Comparison of ENCODE assay signal across 22 cellular contexts in the genomic region with DNA sequence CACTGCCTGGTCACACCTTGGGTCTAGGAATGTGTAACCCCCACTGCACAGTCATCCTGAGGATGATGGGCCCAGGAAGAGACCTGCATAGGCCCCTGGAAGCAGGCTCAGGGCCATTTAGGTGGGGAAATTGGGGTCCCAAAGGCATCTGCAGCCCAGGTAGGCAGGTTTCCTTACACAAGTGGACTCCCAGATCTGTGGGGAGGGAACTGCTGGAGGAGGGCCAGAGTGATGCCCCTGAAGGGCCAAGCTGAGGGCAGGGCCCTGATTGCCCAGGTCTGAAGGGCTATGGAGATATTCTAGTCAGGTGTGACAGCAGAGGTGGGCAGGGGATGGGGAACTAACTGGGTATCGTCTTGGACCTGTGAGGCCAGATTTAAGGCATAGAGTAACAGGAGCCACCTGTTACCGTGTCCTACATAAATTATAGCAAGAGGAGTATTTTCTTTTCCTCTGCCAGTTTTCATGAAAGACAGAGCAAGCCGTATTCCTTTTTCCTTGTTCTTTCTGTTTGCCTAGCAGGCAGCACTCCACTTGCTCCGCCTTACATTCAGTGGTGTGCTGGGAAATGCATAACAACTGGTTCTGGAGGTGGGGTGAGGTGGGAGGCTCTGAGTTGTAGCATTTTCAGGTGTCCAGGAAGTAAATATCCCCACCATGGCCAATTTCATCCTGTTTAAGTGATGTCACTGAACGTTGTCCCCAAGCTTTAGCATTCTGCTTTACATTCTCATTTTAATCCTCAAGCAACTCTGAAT. TPM values are rescaled to one million over a fixed set of nuclear protein-coding genes. Genes with fewer than 3 reads are reported as not detected.
DNase-seq lines count a peak whose midpoint lies in the region; ATAC-seq, FAIRE-seq and TF ChIP-seq lines count a peak whose summit lies in the region.
"Had no signal": no experiment of that assay in that cellular context is flagged by ENCODE, and none has a peak within 500 bp of the region (broad histone marks: within the 10 kb centered on the region; RNA-seq: fewer than 3 reads in every experiment).

No MANE protein-coding gene starts in this region.

- H3K4me2 ChIP-seq in H1 (ENCODE audit: insufficient read depth in 1 of 2, low read depth in 2 of 2, low read length in 2 of 2) (peak overlapping the region in 1 of 2 experiments; percentile 20; a peak in 1 of 4 replicates), neuronal stem cell (ENCODE audit: insufficient read depth, low read length, poor library complexity, severe bottlenecking) (no peak overlapping the region)
- H3K4me2 ChIP-seq: PC-9 had no signal

- H2BK120ac ChIP-seq in H1 (replicated peaks; ENCODE audit: low read depth, low read length) (no peak overlapping the region), neuronal stem cell (ENCODE audit: low read depth, low read length) (no peak overlapping the region)

- no peak overlapping the region for H2BK15ac ChIP-seq in H1 (ENCODE audit: low read length)
- H2BK15ac ChIP-seq in neuronal stem cell (ENCODE audit: low read length), result peak overlapping the region; percentile 27

- H3K79me1 ChIP-seq in H1 (ENCODE audit: low read depth, low read length) (peaks cover 30% of the 10 kb centered on the region), neuronal stem cell (ENCODE audit: low read depth, low read length) (peaks cover 1% of the 10 kb centered on the region)

- H2BK12ac ChIP-seq in H1 (ENCODE audit: low read depth, low read length) (peak overlapping the region; percentile 2; the same call in 1 of the 2 replicates), neuronal stem cell (ENCODE audit: low read length) (no peak overlapping the region)

- H3K36me3 ChIP-seq in HEK293 (ENCODE audit: control insufficient read depth in 2 of 2, insufficient read depth in 1 of 2, low read length in 2 of 2) (no peaks in the 10 kb centered on the region), H1 (ENCODE audit: control insufficient read depth in 2 of 4, insufficient read depth in 4 of 4, low read length in 3 of 4) (no peaks in the 10 kb centered on the region), neuronal stem cell (replicated peaks in 1 of 2; ENCODE audit: control insufficient read depth in 2 of 2, insufficient read depth in 2 of 2, low read length in 2 of 2) (no peaks in the 10 kb centered on the region)
- H3K36me3 ChIP-seq: lower lobe of right lung, thoracic aorta had no signal

- no peak overlapping the region for H3K27ac Mint-ChIP-seq in activated CD8-positive, alpha-beta memory T cell treated with anti-CD3 and anti-CD28 coated beads, Interleukin-2, amount 10 ng/mL, durations not matched to agents 7 days and 5 days
- H3K27ac Mint-ChIP-seq: activated CD4-positive, alpha-beta memory T cell treated with anti-CD3 and anti-CD28 coated beads, Interleukin-2, amount 10 ng/mL, durations not matched to agents 7 days and 5 days had no signal

- no peak overlapping the region for H3K27ac ChIP-seq in HEK293 (ENCODE audit: extremely low read depth, low read depth, low read length)
- 0 out of 2 replicates have a peak overlapping the region, but pooled peaks have one; percentile 1 for H3K27ac ChIP-seq in H1 (ENCODE audit: low read depth, low read length)
- H3K27ac ChIP-seq in neuronal stem cell (replicated peaks; ENCODE audit: low read length), result no peak overlapping the region
- H3K27ac ChIP-seq: GM23248, lower lobe of right lung, PC-9, thoracic aorta had no signal

- POLR2A ChIA-PET in HEK293 (lab: Yijun Ruan, JAX), result no interaction called here
- POLR2A ChIA-PET in H1 (lab: Charles Lee; ENCODE audit: partially characterized antibody), result no interaction called here

- TF ChIP-seq RAD21 in H1 (IDR thresholded peaks at IDR 0.05 in 1 of 2, conservative IDR thresholded peaks at IDR 0.05 in 1 of 2; ENCODE audit: low read depth in 2 of 2, low read length in 2 of 2), result no peak

- no peak for TF ChIP-seq EP300 in H1 (IDR thresholded peaks at IDR 0.05; ENCODE audit: borderline replicate concordance in 1 of 2, low read depth in 2 of 2, low read length in 2 of 2)

- no peak overlapping the region for H2BK20ac ChIP-seq in H1 (ENCODE audit: low read length)

- H2AFZ ChIP-seq in H1 (ENCODE audit: low read length) (no peak overlapping the region), neuronal stem cell (ENCODE audit: low read length) (no peak overlapping the region)
- H2AFZ ChIP-seq: GM23248, PC-9 had no signal

- H3K23ac ChIP-seq in H1 (ENCODE audit: insufficient read length), result no peak overlapping the region
- no peak overlapping the region for H3K23ac ChIP-seq in neuronal stem cell (ENCODE audit: low read depth, low read length, poor library complexity)

- H3K36me3 Mint-ChIP-seq in activated CD8-positive, alpha-beta memory T cell treated with anti-CD3 and anti-CD28 coated beads, Interleukin-2, amount 10 ng/mL, durations not matched to agents 7 days and 5 days, result peaks cover 12% of the 10 kb centered on the region

- H3K4ac ChIP-seq in H1 (replicated peaks; ENCODE audit: insufficient read length, low read depth, low read length) (no peak overlapping the region), neuronal stem cell (ENCODE audit: low read length) (no peak overlapping the region)

- TF ChIP-seq POLR2A in H1 (IDR thresholded peaks at IDR 0.05; ENCODE audit: control extremely low read depth in 1 of 2, low read depth in 2 of 2, low read length in 2 of 2), result no peak

- H2BK5ac ChIP-seq in H1 (ENCODE audit: low read depth, low read length) (no peak overlapping the region), neuronal stem cell (ENCODE audit: low read length) (no peak overlapping the region)

- H2AK5ac ChIP-seq in H1 (ENCODE audit: low read depth, low read length), result peak overlapping the region; percentile 34; the same call in 1 of the 2 replicates
- H2AK5ac ChIP-seq in neuronal stem cell (ENCODE audit: low read depth, low read length), result no peak overlapping the region

- peak; percentile 14 for DNase-seq in COLO668 (lab: John Stamatoyannopoulos, UW; ENCODE audit: unreplicated experiment)
- no peak for DNase-seq in H1 (ENCODE audit: low read depth in 1 of 2, low spot score in 2 of 2)
- no peak for DNase-seq in neuronal stem cell (ENCODE audit: low spot score)
- no peak for DNase-seq in NCI-H1436 treated with DMSO at 0.1 percent for 48 hours (lab: John Stamatoyannopoulos, UW)
- DNase-seq in RPMI8226, result no peak
- DNase-seq in activated CD8-positive, alpha-beta memory T cell treated with anti-CD3 and anti-CD28 coated beads, Interleukin-2, amount 10 ng/mL, durations not matched to agents 7 days and 5 days, result no peak
- no peak for DNase-seq in stimulated activated naive CD4-positive, alpha-beta T cell treated with Interleukin-2 at 50 U/mL for 16 hours (lab: John Stamatoyannopoulos, UW)
- DNase-seq: activated CD4-positive, alpha-beta memory T cell treated with anti-CD3 and anti-CD28 coated beads, Interleukin-2, amount 10 ng/mL, durations not matched to agents 7 days and 5 days; activated naive CD8-positive, alpha-beta T cell treated with anti-CD3 and anti-CD28 coated beads, Interleukin-2, amount 10 ng/mL, durations not matched to agents 7 days and 5 days; activated T-cell treated with anti-CD3 and anti-CD28 coated beads, Interleukin-2, amount 50 U/mL, for 48 hours; foreskin fibroblast; GF-D8; GM23248; KG1; lower lobe of right lung; NCI-H1436; NCI-H446 treated with DMSO at 0.1 percent for 48 hours had no signal

- peaks cover 5% of the 10 kb centered on the region for H3K9me3 Mint-ChIP-seq in activated CD8-positive, alpha-beta memory T cell treated with anti-CD3 and anti-CD28 coated beads, Interleukin-2, amount 10 ng/mL, durations not matched to agents 7 days and 5 days (ENCODE audit: low read depth)

- H3K14ac ChIP-seq in H1 (ENCODE audit: insufficient read length) (no peak overlapping the region), neuronal stem cell (ENCODE audit: low read length) (no peak overlapping the region)

- H4K91ac ChIP-seq in H1 (replicated peaks; ENCODE audit: insufficient read length, low read length) (no peak overlapping the region), neuronal stem cell (ENCODE audit: low read depth, low read length, poor library complexity) (no peak overlapping the region)

- H3K27me3 ChIP-seq in H1 (replicated peaks in 1 of 4; ENCODE audit: control insufficient read depth in 3 of 4, extremely low read depth in 1 of 4, insufficient read depth in 3 of 4, low read length in 3 of 4) (no peaks in the 10 kb centered on the region), neuronal stem cell (ENCODE audit: control insufficient read depth in 3 of 3, insufficient read depth in 3 of 3, low read depth in 1 of 3, low read length in 3 of 3) (peaks cover 0 to 4% (median 0%) of the 10 kb centered on the region in 3 experiments)

- peak overlapping the region; percentile 3; the same call in 1 of the 2 replicates for H3K18ac ChIP-seq in H1 (ENCODE audit: extremely low read depth, low read length)
- H3K18ac ChIP-seq in neuronal stem cell (ENCODE audit: low read length), result peak overlapping the region; percentile 5

- no peak overlapping the region for H3K56ac ChIP-seq in H1 (replicated peaks; ENCODE audit: insufficient read length, low read depth, low read length)

- H4K20me1 ChIP-seq in H1 (replicated peaks in 1 of 2; ENCODE audit: control insufficient read depth in 1 of 2, insufficient read depth in 2 of 2, low read length in 2 of 2), result peaks cover 4 to 6% of the 10 kb centered on the region in 2 experiments

- no peak for FAIRE-seq in H1 (lab: Jason Lieb, UNC)

- H3K9ac ChIP-seq in H1 (replicated peaks in 1 of 4; ENCODE audit: extremely low read depth in 1 of 4, low read depth in 3 of 4, low read length in 3 of 4), result no peak overlapping the region
- no peak overlapping the region for H3K9ac ChIP-seq in neuronal stem cell (ENCODE audit: low read depth, low read length, poor library complexity)
- H3K9ac ChIP-seq: GM23248 had no signal

- H4K8ac ChIP-seq in H1 (ENCODE audit: extremely low read depth, insufficient read depth, low read length) (peak overlapping the region; percentile 26; the same call in 1 of the 2 replicates), neuronal stem cell (ENCODE audit: low read depth, low read length) (no peak overlapping the region)

- TF ChIP-seq CTCF in HEK293 (tag by site-specific recombination; IDR thresholded peaks at IDR 0.05) (no peak), H1 (IDR thresholded peaks at IDR 0.05; ENCODE audit: control extremely low read depth in 1 of 3, insufficient read depth in 1 of 3, low read depth in 1 of 3, low read length in 3 of 3) (no peak)

- 79% methylated on average over 5 of the region's 5 CpGs; no CpG with 5 or more reads in 1 of the 2 experiments for WGBS in H1 (ENCODE audit: extremely low coverage in 1 of 2, insufficient coverage in 1 of 2, insufficient read length in 1 of 2, insufficient replicate concordance in 2 of 2, low coverage in 1 of 2, low lambda C conversion rate in 2 of 2, missing lambda C conversion rate in 1 of 2), 2 experiments
- WGBS in neuronal stem cell (ENCODE audit: extremely low coverage in 2 of 2, insufficient read length in 2 of 2, insufficient replicate concordance in 1 of 2), 2 donors, result no CpG with 5 or more reads among the region's 5 CpGs

- H3K9me3 ChIP-seq in HEK293 (ENCODE audit: control insufficient read depth, insufficient read depth, low read depth, low read length) (no peaks in the 10 kb centered on the region), H1 (ENCODE audit: insufficient read depth in 2 of 2, low read depth in 1 of 2, low read length in 1 of 2) (peaks cover 6 to 12% of the 10 kb centered on the region in 2 experiments), neuronal stem cell (replicated peaks in 1 of 2; ENCODE audit: control insufficient read depth in 2 of 2, insufficient read depth in 1 of 2, low read depth in 1 of 2, low read length in 2 of 2) (peaks cover 4 to 8% of the 10 kb centered on the region in 2 donors)

- H3K27me3 Mint-ChIP-seq in activated CD8-positive, alpha-beta memory T cell treated with anti-CD3 and anti-CD28 coated beads, Interleukin-2, amount 10 ng/mL, durations not matched to agents 7 days and 5 days, result no peaks in the 10 kb centered on the region
- H3K27me3 Mint-ChIP-seq: activated CD4-positive, alpha-beta memory T cell treated with anti-CD3 and anti-CD28 coated beads, Interleukin-2, amount 10 ng/mL, durations not matched to agents 7 days and 5 days; activated naive CD8-positive, alpha-beta T cell treated with anti-CD3 and anti-CD28 coated beads, Interleukin-2, amount 10 ng/mL, durations not matched to agents 7 days and 5 days had no signal

- H3K4me1 ChIP-seq in HEK293 (ENCODE audit: control insufficient read depth, insufficient read depth, low read length) (no peaks in the 10 kb centered on the region), H1 (replicated peaks in 1 of 4; ENCODE audit: control insufficient read depth in 3 of 4, insufficient read depth in 4 of 4, low read length in 3 of 4) (peaks cover 0 to 20% (median 10%) of the 10 kb centered on the region in 4 experiments; a peak in 6 of 7 replicates), neuronal stem cell (ENCODE audit: control insufficient read depth in 2 of 2, insufficient read depth in 1 of 2, low read depth in 1 of 2, low read length in 2 of 2) (peaks cover 0 to 7% of the 10 kb centered on the region in 2 donors)

- peaks cover 0 to 34% of the 10 kb centered on the region in 2 experiments; a peak in 2 of 4 replicates for H3K79me2 ChIP-seq in H1 (ENCODE audit: control insufficient read depth in 1 of 2, insufficient read depth in 2 of 2, low read length in 2 of 2)

- no peak for ATAC-seq in activated CD8-positive, alpha-beta memory T cell treated with anti-CD3 and anti-CD28 coated beads, Interleukin-2, amount 10 ng/mL, durations not matched to agents 7 days and 5 days
- ATAC-seq: lower lobe of right lung, sciatic nerve, SK-N-SH treated with all-trans-retinoic acid at 6 μM for 48 hours had no signal

- H4K5ac ChIP-seq in H1 (ENCODE audit: insufficient read length, low read depth, low read length), result no peak overlapping the region

- no peaks in the 10 kb centered on the region for H3K23me2 ChIP-seq in H1 (ENCODE audit: low read depth, low read length)

- CTCF ChIA-PET in HEK293 (lab: Yijun Ruan, JAX), result interaction anchor here (1.0 kb wide), 1 partner anchor 23 kb away, joined by 4 read pairs; no protein-coding TSS in a partner anchor
- CTCF ChIA-PET in H1 (lab: Charles Lee; ENCODE audit: partially characterized antibody), result interaction anchor here (1.0 to 7.1 kb wide), 2 partner anchors 14 to 104 kb away, joined by 3 to 70 read pairs; no protein-coding TSS in a partner anchor
- CTCF ChIA-PET in activated CD8-positive, alpha-beta memory T cell treated with anti-CD3 and anti-CD28 coated beads, Interleukin-2, amount 10 ng/mL, durations not matched to agents 7 days and 5 days (lab: Charles Lee), result no interaction called here

- H3K4me1 Mint-ChIP-seq in activated CD8-positive, alpha-beta memory T cell treated with anti-CD3 and anti-CD28 coated beads, Interleukin-2, amount 10 ng/mL, durations not matched to agents 7 days and 5 days, result peaks cover 3% of the 10 kb centered on the region
- H3K4me1 Mint-ChIP-seq: activated CD4-positive, alpha-beta memory T cell treated with anti-CD3 and anti-CD28 coated beads, Interleukin-2, amount 10 ng/mL, durations not matched to agents 7 days and 5 days had no signal

- H3K4me3 ChIP-seq in HEK293 (ENCODE audit: low read depth, low read length) (no peak overlapping the region), H1 (ENCODE audit: extremely low read depth in 1 of 4, insufficient read depth in 2 of 4, low read depth in 3 of 4, low read length in 4 of 4) (no peak overlapping the region), neuronal stem cell (ENCODE audit: low read length in 2 of 2) (no peak overlapping the region)
- H3K4me3 ChIP-seq: GM23248, lower lobe of right lung, PC-9, thoracic aorta had no signal

- H3K4me3 Mint-ChIP-seq in activated CD8-positive, alpha-beta memory T cell treated with anti-CD3 and anti-CD28 coated beads, Interleukin-2, amount 10 ng/mL, durations not matched to agents 7 days and 5 days, result no peak overlapping the region
- H3K4me3 Mint-ChIP-seq: activated CD4-positive, alpha-beta memory T cell treated with anti-CD3 and anti-CD28 coated beads, Interleukin-2, amount 10 ng/mL, durations not matched to agents 7 days and 5 days; activated naive CD8-positive, alpha-beta T cell treated with anti-CD3 and anti-CD28 coated beads, Interleukin-2, amount 10 ng/mL, durations not matched to agents 7 days and 5 days had no signal

RNA-seq across cellular contexts. Expression of a gene that starts 41.3 kb away (rescaled TPM):
- 11.4 and 11.5 TPM in 2 replicates for total RNA-seq in H1 (2021; fragmentation: NEBNext Ultra II Directional; extraction: Animal tissue kit (Norgen Biotek cat#: 25700))
- polyA plus RNA-seq in H1 (2011; rRNA removed), result 1.7 and 2.5 TPM in 2 replicates
- 1.8 TPM for polyA plus RNA-seq in H1 (2011; cell fraction: cytosol; rRNA removed)
- polyA plus RNA-seq in H1 (2011; cell fraction: nucleus; rRNA removed), result 6.4 TPM
- 3.8 to 5.2 TPM (median 4.8 TPM) in 4 replicates for polyA plus RNA-seq in H1 (2012, experiment 1 of 2)
- polyA plus RNA-seq in H1 (2012, experiment 2 of 2), result 1.3 TPM
- polyA plus RNA-seq in H1 (2013, experiment 1 of 2), result 6.2 TPM
- polyA plus RNA-seq in H1 (2013, experiment 2 of 2), result 3.9 TPM
- 6.3 and 7.6 TPM in 2 replicates for polyA minus RNA-seq in H1 (2011; rRNA and poly(A)+ RNA removed)
- 5.9 TPM for polyA minus RNA-seq in H1 (2011; cell fraction: cytosol; rRNA and poly(A)+ RNA removed)
- 10.0 TPM for polyA minus RNA-seq in H1 (2011; cell fraction: nucleus; rRNA and poly(A)+ RNA removed)
- 0.66 TPM for polyA plus RNA-seq in neuronal stem cell (2013, experiment 1 of 2)
- 0.65 TPM for polyA plus RNA-seq in neuronal stem cell (2013, experiment 2 of 2)
- total RNA-seq in activated CD8-positive, alpha-beta memory T cell treated with anti-CD3 and anti-CD28 coated beads, Interleukin-2, amount 10 ng/mL, durations not matched to agents 7 days and 5 days, result 1 to 10 TPM; 6.0 to 7.2 TPM
